Comparison of ENCODE assay signal across 11 cellular contexts in the genomic region with DNA sequence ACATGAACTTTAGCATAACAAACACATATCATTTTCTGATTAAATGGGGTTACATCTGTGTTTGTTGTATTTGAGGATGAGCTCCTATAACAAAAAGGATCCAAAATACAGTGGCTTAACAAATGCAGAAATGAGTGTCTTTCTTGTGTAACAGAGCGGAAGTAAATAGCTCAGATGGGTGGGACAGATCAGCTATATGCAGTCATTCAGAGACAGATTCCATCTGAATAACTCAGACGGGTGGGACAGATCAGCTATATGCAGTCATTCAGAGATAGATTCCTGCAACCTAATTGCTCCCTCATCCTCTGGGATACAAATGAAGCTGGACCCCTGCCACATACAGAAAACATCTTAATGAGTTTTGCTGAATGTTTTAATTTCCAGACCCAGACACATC.
DNase-seq lines count a peak whose midpoint lies in the region; ATAC-seq and TF ChIP-seq lines count a peak whose summit lies in the region.
"Had no signal": no experiment of that assay in that cellular context is flagged by ENCODE, and none has a peak within 500 bp of the region (broad histone marks: within the 10 kb centered on the region; RNA-seq: fewer than 3 reads in every experiment).

No MANE protein-coding gene starts in this region.

- peaks cover 4% of the 10 kb centered on the region for H3K36me3 Mint-ChIP-seq in type B pancreatic cell
- H3K36me3 Mint-ChIP-seq: natural killer cell had no signal

- H3K27me3 Mint-ChIP-seq in type B pancreatic cell: no peaks in the 10 kb centered on the region

- ATAC-seq in SK-N-SH treated with all-trans-retinoic acid at 6 μM for 48 hours: peak; percentile 90
- ATAC-seq: natural killer cell had no signal

- no peak overlapping the region for H3K4me3 ChIP-seq in fibroblast of villous mesenchyme (ENCODE audit: low read depth, low read length)
- H3K4me3 ChIP-seq: tibial nerve had no signal

- peaks cover 10% of the 10 kb centered on the region for H3K4me1 Mint-ChIP-seq in type B pancreatic cell (ENCODE audit: unreplicated experiment)
- H3K4me1 Mint-ChIP-seq: natural killer cell had no signal

- DNase-seq in NCI-H446 treated with DMSO at 0.1 percent for 48 hours (lab: John Stamatoyannopoulos, UW) (peak; percentile 7), NCI-H446 (lab: John Stamatoyannopoulos, UW) (no peak), fibroblast of villous mesenchyme (ENCODE audit: low read depth) (peak; percentile 57), type B pancreatic cell (ENCODE audit: extremely low spot score, unreplicated experiment) (no peak), NCI-H187 (lab: John Stamatoyannopoulos, UW) (no peak), NCI-H2081 (lab: John Stamatoyannopoulos, UW) (no peak)
- DNase-seq in activated naive CD4-positive, alpha-beta T cell treated with anti-CD3 and anti-CD28 coated beads, Interleukin-2, amount 50 U/mL, for 16 hours: no peak
- DNase-seq: natural killer cell, SHP77 treated with DMSO at 0.1 percent for 48 hours had no signal

- H3K4me3 Mint-ChIP-seq in type B pancreatic cell: peak overlapping the region; percentile 33
- H3K4me3 Mint-ChIP-seq: natural killer cell had no signal

- TF ChIP-seq CTCF in fibroblast of villous mesenchyme (IDR thresholded peaks at IDR 0.05; ENCODE audit: insufficient read depth, low read depth, low read length) (no peak), type B pancreatic cell (conservative IDR thresholded peaks at IDR 0.05) (no peak)

- H3K9me3 Mint-ChIP-seq in type B pancreatic cell: no peaks in the 10 kb centered on the region

- H3K27ac Mint-ChIP-seq in type B pancreatic cell: peak overlapping the region; percentile 97
- H3K27ac Mint-ChIP-seq: natural killer cell had no signal

TF ChIP-seq in SK-N-SH treated with all-trans-retinoic acid at 6 μM for 48 hours, 23 proteins besides CTCF, POLR2A, EP300 and RAD21:
- 0 out of 2 replicates have a peak, but pooled peaks have one; percentile 13 for TF ChIP-seq ISL1 (CRISPR knock-in tag; IDR thresholded peaks at IDR 0.05)
- TF ChIP-seq OSR1 (CRISPR knock-in tag; IDR thresholded peaks at IDR 0.05): no peak
TF ChIP-seq in SK-N-SH treated with all-trans-retinoic acid at 6 μM for 48 hours: peak in this region for 1.

Comparison
In these comparisons a context has a peak if more than half of its experiments do, and no peak if none do; other contexts are left out.
1. DNase-seq: peak in NCI-H446 treated with DMSO at 0.1 percent for 48 hours (single experiment) and fibroblast of villous mesenchyme (single experiment); none in NCI-H446 (0 of 2), type B pancreatic cell (single experiment), activated naive CD4-positive, alpha-beta T cell treated with anti-CD3 and anti-CD28 coated beads, Interleukin-2, amount 50 U/mL, for 16 hours (single experiment), NCI-H187 (0 of 2) and NCI-H2081 (0 of 2).